8 cellular contexts compared by ENCODE assay signal in the genomic region with DNA sequence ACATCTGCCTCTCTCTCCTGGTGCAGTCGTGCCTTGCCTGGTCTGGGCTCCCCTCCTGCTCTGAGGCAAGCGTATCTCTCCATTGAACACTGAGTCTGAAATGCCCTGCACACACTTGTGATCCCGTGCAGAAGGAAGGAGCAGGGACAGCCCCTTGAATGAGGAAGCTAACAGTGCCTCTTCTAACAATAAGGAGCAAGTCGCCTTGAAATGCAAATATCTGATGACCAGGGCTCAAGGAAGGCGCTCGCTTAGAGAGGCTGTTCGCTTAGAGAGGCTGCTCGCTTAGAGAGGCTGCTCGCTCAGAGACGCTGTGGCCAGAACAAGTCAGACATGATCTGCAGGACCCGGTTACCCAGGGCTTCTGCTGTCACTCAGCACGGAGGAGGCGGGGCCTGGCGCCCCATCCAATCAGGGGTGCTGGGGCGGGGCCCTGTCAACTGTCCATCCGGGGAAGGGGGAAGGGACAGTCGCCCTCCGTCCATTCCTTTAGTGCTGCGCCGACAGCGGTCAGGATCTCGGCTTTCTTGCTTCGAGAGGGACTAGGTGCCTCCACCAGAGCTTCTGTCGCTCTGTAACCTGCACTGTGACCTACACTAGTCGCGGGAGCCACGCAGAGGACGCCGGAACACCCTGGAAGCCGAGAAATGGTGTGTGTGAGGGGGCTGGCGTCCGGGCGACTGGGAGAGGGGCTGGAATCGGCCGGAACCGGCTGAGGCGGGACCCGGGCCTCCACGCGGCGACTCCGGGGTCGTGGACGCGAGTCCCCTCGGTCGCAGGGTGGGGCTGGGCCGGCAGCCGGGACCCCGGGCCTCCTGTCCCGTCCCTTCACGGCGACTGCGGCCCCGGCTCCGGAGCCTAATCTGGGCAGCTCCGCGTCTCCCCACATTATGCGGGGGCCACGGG. TPM values are rescaled to one million over a fixed set of nuclear protein-coding genes. Genes with fewer than 3 reads are reported as not detected.
DNase-seq lines count a peak whose midpoint lies in the region; ATAC-seq, FAIRE-seq and TF ChIP-seq lines count a peak whose summit lies in the region.

Gene ZNF440, plus strand, starts transcription at position 473 of the 906 bp plus-strand sequence. Its CDS starts 175 bp downstream, at position 648.

- POLR2A ChIA-PET in CD4-positive, alpha-beta T cell (lab: Charles Lee), result interaction anchor here (0.8 to 2.7 kb wide), 4 partner anchors 16 to 439 kb away, joined by 3 to 9 read pairs (median 6); partner anchors contain the start of genes SWSAP1, ZNF439 and ZNF491

- H3K27ac ChIP-seq in CD4-positive, alpha-beta T cell (ENCODE audit: low read depth, low read length), result no peak within 1 kb of the TSS

- H3K27me3 Mint-ChIP-seq in CD4-positive, alpha-beta T cell, result no peaks in the 10 kb centered on the region
- H3K27me3 Mint-ChIP-seq in mesothelial cell of epicardium (ENCODE audit: low read depth), result no peaks in the 10 kb centered on the region

- peaks cover 8% of the 10 kb centered on the region for H3K9me3 ChIP-seq in CD4-positive, alpha-beta T cell (ENCODE audit: control insufficient read depth, low read length)

- CTCF ChIA-PET in CD4-positive, alpha-beta T cell (lab: Charles Lee), result interaction anchor here (1.1 to 5.9 kb wide), 2 partner anchors 16 to 67 kb away, joined by 3 to 45 read pairs; partner anchors contain the start of gene ZNF491

- peaks cover 33% of the 10 kb centered on the region for H3K4me1 Mint-ChIP-seq in CD4-positive, alpha-beta T cell (ENCODE audit: low read depth)
- H3K4me1 Mint-ChIP-seq in mesothelial cell of epicardium, result peaks cover 16% of the 10 kb centered on the region

- H3K9me3 Mint-ChIP-seq in CD4-positive, alpha-beta T cell, result peaks cover 3% of the 10 kb centered on the region
- H3K9me3 Mint-ChIP-seq in mesothelial cell of epicardium, result peaks cover 12% of the 10 kb centered on the region

- peaks cover 57% of the 10 kb centered on the region for H3K36me3 Mint-ChIP-seq in CD4-positive, alpha-beta T cell (ENCODE audit: low read depth)
- H3K36me3 Mint-ChIP-seq in mesothelial cell of epicardium, result peaks cover 33% of the 10 kb centered on the region

- FAIRE-seq in endometrium (lab: Jason Lieb, UNC), result peak; percentile 46

- DNase-seq in CD4-positive, alpha-beta T cell, result peak; percentile 65 to 83 (median 72)
- DNase-seq in NOMO-1 (lab: John Stamatoyannopoulos, UW; ENCODE audit: unreplicated experiment in 2 of 2) (peak; percentile 89 to 92), mesothelial cell of epicardium (ENCODE audit: low spot score in 2 of 2, unreplicated experiment in 2 of 2) (peak; percentile 90 to 97)
- DNase-seq in activated CD8-positive, alpha-beta memory T cell treated with anti-CD3 and anti-CD28 coated beads, Interleukin-2, amount 50 U/mL, for 1 hour (ENCODE audit: extremely low read depth), result peak; percentile 29
- peak; percentile 68 to 71 for DNase-seq in stimulated activated CD8-positive, alpha-beta memory T cell treated with anti-CD3 and anti-CD28 coated beads, Interleukin-15, amount 100 ng/mL, for 4 hours (ENCODE audit: low read depth in 2 of 2)

- TF ChIP-seq CTCF in CD4-positive, alpha-beta T cell (IDR thresholded peaks at IDR 0.05), result no peak
- no peak for TF ChIP-seq CTCF in mesothelial cell of epicardium (IDR thresholded peaks at IDR 0.05; ENCODE audit: unreplicated experiment)

- intact Hi-C loops in CD4-positive, alpha-beta T cell (cut with DNase I, micrococcal nuclease), result loop anchor here (1.0 to 5.0 kb wide), 3 partner anchors 14 to 173 kb away; partner anchors contain the start of gene ZNF439 (in 2 of the 2)

- no peaks in the 10 kb centered on the region for H3K27me3 ChIP-seq in CD4-positive, alpha-beta T cell (ENCODE audit: control insufficient read depth, insufficient read depth, low read length)

- ATAC-seq in CD4-positive, alpha-beta T cell (ENCODE audit: poor library complexity), result peak; percentile 95
- ATAC-seq in GM19397 (IDR thresholded peaks at IDR 0.05; ENCODE audit: unreplicated experiment) (peak; percentile 98), HG03571 (IDR thresholded peaks at IDR 0.05; ENCODE audit: unreplicated experiment) (peak; percentile 92)

- H3K4me3 Mint-ChIP-seq in CD4-positive, alpha-beta T cell, result peak within 1 kb of the TSS; percentile 98
- peak within 1 kb of the TSS; percentile 93 for H3K4me3 Mint-ChIP-seq in mesothelial cell of epicardium

- peak within 1 kb of the TSS; percentile 75 for H3K27ac Mint-ChIP-seq in CD4-positive, alpha-beta T cell
- H3K27ac Mint-ChIP-seq in mesothelial cell of epicardium, result peak within 1 kb of the TSS; percentile 95

RNA-seq across cellular contexts. Expression of gene ZNF440, which starts in this region (rescaled TPM):
- total RNA-seq in CD4-positive, alpha-beta T cell, result 1 to 10 TPM; 5.8 to 6.8 TPM
- total RNA-seq in mesothelial cell of epicardium, result 20.2 to 21.6 TPM (median 20.7 TPM) in 3 replicates

Comparison
In these comparisons a context has a peak if more than half of its experiments do, and no peak if none do; other contexts are left out.
1. DNase-seq: peak in every context shown above with its lines; median percentile 94 in mesothelial cell of epicardium; 90 in NOMO-1; 72 in CD4-positive, alpha-beta T cell; 70 in stimulated activated CD8-positive, alpha-beta memory T cell treated with anti-CD3 and anti-CD28 coated beads, Interleukin-15, amount 100 ng/mL, for 4 hours; 29 in activated CD8-positive, alpha-beta memory T cell treated with anti-CD3 and anti-CD28 coated beads, Interleukin-2, amount 50 U/mL, for 1 hour.